ENCODE assay signal across 25 cellular contexts in genomic region chr6:154864086-154864430, GRCh38.
DNase-seq lines count a peak whose midpoint lies in the region; ATAC-seq and TF ChIP-seq lines count a peak whose summit lies in the region.
"Had no signal": no experiment of that assay in that cellular context is flagged by ENCODE, and none has a peak within 500 bp of the region (broad histone marks: within the 10 kb centered on the region; RNA-seq: fewer than 3 reads in every experiment).

No MANE protein-coding gene starts in this region.

- 75% methylated on average over 3 of the region's 3 CpGs for WGBS in HUES64
- 77 to 84% methylated on average over 3 of the region's 3 CpGs for WGBS in endodermal cell (ENCODE audit: insufficient coverage in 1 of 2, insufficient read length in 1 of 2), 2 experiments

- H3K4me1 ChIP-seq in HUES64 (ENCODE audit: insufficient read depth, low read length) (peaks cover 11% of the 10 kb centered on the region), colonic mucosa (no peaks in the 10 kb centered on the region), endodermal cell (ENCODE audit: control insufficient read depth, insufficient read depth, low read length) (no peaks in the 10 kb centered on the region), BE2C (peaks cover 3% of the 10 kb centered on the region; the same call in 1 of the 2 replicates)
- H3K4me1 ChIP-seq: gastrocnemius medialis, SJSA1 had no signal

- H3K27ac Mint-ChIP-seq in Calu3 (ENCODE audit: unreplicated experiment) (peak overlapping the region; percentile 66), endodermal cell (no peak overlapping the region)
- H3K27ac Mint-ChIP-seq: activated CD4-positive, alpha-beta T cell treated with anti-CD3 and anti-CD28 coated beads, Interleukin-2, amount 10 ng/mL, durations not matched to agents 7 days and 5 days; activated naive CD8-positive, alpha-beta T cell treated with anti-CD3 and anti-CD28 coated beads for 36 hours; activated T-helper 17 cell treated with anti-CD3 and anti-CD28 coated beads, Interleukin-2, amount 50 U/mL, for 72 hours; T-helper 17 cell had no signal

- H3K9ac ChIP-seq in HUES64 (ENCODE audit: low read depth, low read length) (no peak overlapping the region), colonic mucosa (ENCODE audit: low read depth in 2 of 2, low read length in 2 of 2) (no peak overlapping the region), endodermal cell (ENCODE audit: extremely low read depth, low read length, poor library complexity, severe bottlenecking) (no peak overlapping the region)

- DNase-seq in Calu3 (no peak), left colon (no peak), pons (ENCODE audit: low spot score) (peak; percentile 30), colonic mucosa (no peak), endodermal cell (no peak), NCI-H1048 (lab: John Stamatoyannopoulos, UW) (no peak), BE2C (no peak)
- DNase-seq: activated CD4-positive, alpha-beta T cell treated with anti-CD3 and anti-CD28 coated beads, Interleukin-2, amount 10 ng/mL, durations not matched to agents 7 days and 5 days; activated naive CD8-positive, alpha-beta T cell treated with anti-CD3 and anti-CD28 coated beads for 36 hours; DMS153; effector CD4-positive, alpha-beta T cell; esophagus squamous epithelium; gastrocnemius medialis; islet precursor cell; mammary epithelial cell; NCI-H1092; NCI-H510A treated with DMSO at 0.1 percent for 48 hours; NK-92 treated with Interleukin-12 subunit alpha and Interleukin-12 subunit beta, amount 100 ng/mL, for 24 hours; substantia nigra; T-helper 17 cell had no signal

- H3K27ac ChIP-seq in HUES64 (ENCODE audit: low read depth, low read length) (peak overlapping the region; percentile 24; the same call in 1 of the 2 replicates), colonic mucosa (no peak overlapping the region), endodermal cell (ENCODE audit: low read depth, low read length) (no peak overlapping the region)
- H3K27ac ChIP-seq: esophagus squamous epithelium, gastrocnemius medialis, SJSA1 had no signal

- H3K36me3 ChIP-seq in HUES64 (ENCODE audit: insufficient read depth, low read length) (peaks cover 5% of the 10 kb centered on the region; the same call in 1 of the 2 replicates), colonic mucosa (no peaks in the 10 kb centered on the region), endodermal cell (ENCODE audit: control insufficient read depth, insufficient read depth, low read length) (peaks cover 5% of the 10 kb centered on the region), BE2C (no peaks in the 10 kb centered on the region; the same call in 1 of the 2 replicates)
- H3K36me3 ChIP-seq: gastrocnemius medialis had no signal

- ATAC-seq in left colon, result peak; percentile 54
- ATAC-seq: activated T-helper 17 cell treated with anti-CD3 and anti-CD28 coated beads, Interleukin-2, amount 50 U/mL, for 72 hours; gastrocnemius medialis; GM12878; Panc1; T-helper 17 cell had no signal

- peaks cover 9% of the 10 kb centered on the region for H3K4me1 Mint-ChIP-seq in Calu3 (ENCODE audit: low read depth, unreplicated experiment)
- peaks cover 8% of the 10 kb centered on the region for H3K4me1 Mint-ChIP-seq in endodermal cell
- H3K4me1 Mint-ChIP-seq: activated T-helper 17 cell treated with anti-CD3 and anti-CD28 coated beads, Interleukin-2, amount 50 U/mL, for 72 hours had no signal

- H3K9me3 ChIP-seq in HUES64 (ENCODE audit: insufficient read depth, low read depth, low read length), result no peaks in the 10 kb centered on the region
- no peaks in the 10 kb centered on the region for H3K9me3 ChIP-seq in colonic mucosa
- H3K9me3 ChIP-seq in endodermal cell (ENCODE audit: control insufficient read depth, low read length), result no peaks in the 10 kb centered on the region
- H3K9me3 ChIP-seq in BE2C, result no peaks in the 10 kb centered on the region
- H3K9me3 ChIP-seq: esophagus squamous epithelium, gastrocnemius medialis, SJSA1 had no signal

- H3K4me3 Mint-ChIP-seq in Calu3 (ENCODE audit: low read depth, unreplicated experiment) (no peak overlapping the region), endodermal cell (no peak overlapping the region)
- H3K4me3 Mint-ChIP-seq: activated CD4-positive, alpha-beta T cell treated with anti-CD3 and anti-CD28 coated beads, Interleukin-2, amount 10 ng/mL, durations not matched to agents 7 days and 5 days; activated naive CD8-positive, alpha-beta T cell treated with anti-CD3 and anti-CD28 coated beads for 36 hours; activated T-helper 17 cell treated with anti-CD3 and anti-CD28 coated beads, Interleukin-2, amount 50 U/mL, for 72 hours; T-helper 17 cell had no signal

- CTCF ChIA-PET in Calu3 (lab: Charles Lee), result interaction anchor here (1.5 kb wide), 1 partner anchor 188 kb away, joined by 5 read pairs; no protein-coding TSS in a partner anchor

- intact Hi-C loops in Calu3 (cut with micrococcal nuclease; ENCODE audit: unreplicated experiment) (loop anchor here (5.0 kb wide), 1 partner anchor 187 kb away; no protein-coding TSS in a partner anchor), left colon (cut with DNase I, micrococcal nuclease) (loop anchor here in 1 of 2 donors (10.0 kb wide), 1 partner anchor 311 kb away; no protein-coding TSS in a partner anchor), colonic mucosa (cut with DNase I) (no loop called here)

- H3K27me3 Mint-ChIP-seq in Calu3 (ENCODE audit: unreplicated experiment), result no peaks in the 10 kb centered on the region
- no peaks in the 10 kb centered on the region for H3K27me3 Mint-ChIP-seq in endodermal cell (ENCODE audit: insufficient read depth)
- H3K27me3 Mint-ChIP-seq: activated CD4-positive, alpha-beta T cell treated with anti-CD3 and anti-CD28 coated beads, Interleukin-2, amount 10 ng/mL, durations not matched to agents 7 days and 5 days; activated naive CD8-positive, alpha-beta T cell treated with anti-CD3 and anti-CD28 coated beads for 36 hours; activated T-helper 17 cell treated with anti-CD3 and anti-CD28 coated beads, Interleukin-2, amount 50 U/mL, for 72 hours; T-helper 17 cell had no signal

- H3K9me3 Mint-ChIP-seq in Calu3 (ENCODE audit: low read depth, unreplicated experiment) (no peaks in the 10 kb centered on the region), endodermal cell (no peaks in the 10 kb centered on the region)
- H3K9me3 Mint-ChIP-seq: activated CD4-positive, alpha-beta T cell treated with anti-CD3 and anti-CD28 coated beads, Interleukin-2, amount 10 ng/mL, durations not matched to agents 7 days and 5 days; activated naive CD8-positive, alpha-beta T cell treated with anti-CD3 and anti-CD28 coated beads for 36 hours; activated T-helper 17 cell treated with anti-CD3 and anti-CD28 coated beads, Interleukin-2, amount 50 U/mL, for 72 hours had no signal

- BruUV-seq in Calu3 (replicated peaks; lab: Mats Ljungman, UMichigan), result no TSS peak

- H3K4me3 ChIP-seq in HUES64 (ENCODE audit: low read length), result no peak overlapping the region
- no peak overlapping the region for H3K4me3 ChIP-seq in colonic mucosa
- H3K4me3 ChIP-seq in endodermal cell (ENCODE audit: low read length), result no peak overlapping the region
- no peak overlapping the region for H3K4me3 ChIP-seq in BE2C (ENCODE audit: low read depth, low read length)
- H3K4me3 ChIP-seq: esophagus squamous epithelium, gastrocnemius medialis, GM12878, SJSA1 had no signal

- H3K36me3 Mint-ChIP-seq in Calu3 (ENCODE audit: insufficient read depth, unreplicated experiment), result peaks cover 6% of the 10 kb centered on the region
- H3K36me3 Mint-ChIP-seq in endodermal cell (ENCODE audit: low read depth), result peaks cover 8% of the 10 kb centered on the region

- TF ChIP-seq CTCF in Calu3 (IDR thresholded peaks at IDR 0.05; ENCODE audit: unreplicated experiment), result no peak
- TF ChIP-seq CTCF in colonic mucosa (IDR thresholded peaks at IDR 0.05), result no peak
- TF ChIP-seq CTCF in endodermal cell (conservative IDR thresholded peaks at IDR 0.05), result no peak
- no peak for TF ChIP-seq CTCF in BE2C (IDR thresholded peaks at IDR 0.05; ENCODE audit: low read depth, low read length)

- H3K27me3 ChIP-seq in HUES64 (ENCODE audit: insufficient read depth, low read length) (no peaks in the 10 kb centered on the region), colonic mucosa (no peaks in the 10 kb centered on the region), endodermal cell (ENCODE audit: control insufficient read depth, insufficient read depth, low read length, poor library complexity, severe bottlenecking) (no peaks in the 10 kb centered on the region), BE2C (no peaks in the 10 kb centered on the region)
- H3K27me3 ChIP-seq: esophagus squamous epithelium, gastrocnemius medialis, SJSA1 had no signal
